ENCODE assay signal across 8 cellular contexts in genomic region chr1:27726173-27726793, GRCh38. TPM values are rescaled to one million over a fixed set of nuclear protein-coding genes. Genes with fewer than 3 reads are reported as not detected.
DNase-seq lines count a peak whose midpoint lies in the region; ATAC-seq and TF ChIP-seq lines count a peak whose summit lies in the region.

No MANE protein-coding gene starts in this region.

- H3K4me3 ChIP-seq in BLaER1, result peak overlapping the region; percentile 99
- H3K4me3 ChIP-seq in right atrium auricular region, result peak overlapping the region; percentile 82 to 96

- peak; percentile 56 for DNase-seq in RPMI7951 (ENCODE audit: low read depth)
- peak in 50 of 58 donors; percentile 18 to 71 (median 52) for DNase-seq in anterior cingulate cortex (lab: John Stamatoyannopoulos, UW)
- peak; percentile 60 for DNase-seq in right atrium auricular region (ENCODE audit: low spot score)
- DNase-seq in putamen (ENCODE audit: low spot score), result peak; percentile 29
- DNase-seq in mesenteric fat pad (ENCODE audit: low spot score), result no peak

- H3K9ac ChIP-seq in BLaER1, result peak overlapping the region; percentile 90

- no peaks in the 10 kb centered on the region for H4K20me1 ChIP-seq in BLaER1

- peak in 1 of 2 donors; percentile 1 for TF ChIP-seq CTCF in right atrium auricular region (IDR thresholded peaks at IDR 0.05)

- ATAC-seq in GM19025 (IDR thresholded peaks at IDR 0.05; ENCODE audit: low read depth, unreplicated experiment) (peak; percentile 18), HG03159 (IDR thresholded peaks at IDR 0.05; ENCODE audit: unreplicated experiment) (peak; percentile 35)

- H3K9me3 ChIP-seq in BLaER1 (no peaks in the 10 kb centered on the region), right atrium auricular region (no peaks in the 10 kb centered on the region)

- H3K4me1 ChIP-seq in BLaER1, result peaks cover 19% of the 10 kb centered on the region
- peaks cover 0 to 21% of the 10 kb centered on the region in 2 donors for H3K4me1 ChIP-seq in right atrium auricular region

- H3K36me3 ChIP-seq in BLaER1, result peaks cover 14% of the 10 kb centered on the region
- H3K36me3 ChIP-seq in right atrium auricular region, result peaks cover 7% of the 10 kb centered on the region

- H3K27ac ChIP-seq in BLaER1 (peak overlapping the region; percentile 85), right atrium auricular region (peak overlapping the region; percentile 92 to 95)

- H3K27me3 ChIP-seq in BLaER1, result no peaks in the 10 kb centered on the region
- H3K27me3 ChIP-seq in right atrium auricular region, result no peaks in the 10 kb centered on the region

- H3K4me2 ChIP-seq in BLaER1, result peak overlapping the region; percentile 89

RNA-seq across cellular contexts. Expression of gene FAM76A, which starts 0.5 kb away (rescaled TPM):
- total RNA-seq in RPMI7951 (2014; rRNA removed; shearing (Covaris generic)), result 12.1 and 16.7 TPM in 2 replicates
- total RNA-seq in right atrium auricular region, result 10 to 100 TPM in 1 of 2 donors, 1 to 10 TPM in 1; 9.8 to 11.3 TPM
- 15.3 TPM for total RNA-seq in mesenteric fat pad

RNA-seq across cellular contexts. Expression of gene STX12, which starts 46.7 kb away (rescaled TPM):
- total RNA-seq in RPMI7951 (2014; rRNA removed; shearing (Covaris generic)), result 37.7 and 50.8 TPM in 2 replicates
- total RNA-seq in right atrium auricular region (10 to 100 TPM; 24.6 to 31.6 TPM), mesenteric fat pad (84.2 TPM)

RNA-seq across cellular contexts. Expression of gene IFI6, which starts 54.3 kb away (rescaled TPM):
- 75.3 and 169 TPM in 2 replicates for total RNA-seq in RPMI7951 (2014; rRNA removed; shearing (Covaris generic))
- total RNA-seq in right atrium auricular region, result 10 to 100 TPM; 40.2 to 43.3 TPM
- total RNA-seq in mesenteric fat pad, result 126 TPM
